Comparison of ENCODE assay signal across 8 cellular contexts in the genomic region with DNA sequence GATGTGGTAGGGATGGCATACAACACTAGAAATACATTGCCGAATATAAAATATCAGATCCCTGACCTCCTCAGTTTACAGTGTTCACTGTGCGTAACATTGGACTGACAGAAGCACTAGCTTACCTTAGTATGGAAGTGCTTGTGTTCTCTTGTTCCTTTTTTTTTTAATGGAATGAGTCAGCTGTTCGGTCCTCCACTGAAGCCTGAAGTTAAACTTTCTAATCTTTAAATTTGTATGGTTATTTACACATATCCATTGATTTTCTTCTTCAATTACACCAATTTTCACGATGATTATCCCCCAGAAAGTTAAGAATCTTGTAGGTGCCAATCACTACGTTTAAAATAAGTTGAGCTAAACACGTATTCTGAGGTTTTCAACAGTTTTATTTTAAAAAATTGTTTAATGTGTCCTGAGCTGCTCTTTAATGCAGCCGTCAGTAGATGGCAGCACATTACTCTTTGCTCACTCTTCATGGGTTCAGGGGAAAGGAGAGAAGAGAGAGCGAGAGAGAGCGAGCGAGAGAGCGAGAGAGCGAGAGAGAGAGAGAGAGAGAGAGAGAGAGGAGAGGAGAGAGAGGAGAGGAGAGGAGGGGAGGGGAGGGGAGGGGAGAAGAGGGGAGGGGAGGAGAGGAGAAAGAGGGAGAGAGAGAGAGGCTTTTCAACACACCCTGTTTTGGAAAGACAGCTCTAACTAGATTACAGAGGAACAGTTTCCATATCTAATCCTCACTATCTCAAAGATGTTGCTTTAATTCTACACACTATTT.
A peak's percentile ranks its signal among the peaks of the same experiment; 100 is the strongest.
DNase-seq lines count a peak whose midpoint lies in the region; ATAC-seq lines count a peak whose summit lies in the region.

No MANE protein-coding gene starts in this region.

- intact Hi-C loops in Right ventricle myocardium inferior (cut with DNase I): loop anchor here (5.0 to 10.0 kb wide), 2 partner anchors 537 to 810 kb away; no protein-coding TSS in a partner anchor
- intact Hi-C loops in cardiac septum (cut with DNase I): loop anchor here (5.0 to 10.0 kb wide), 3 partner anchors 133 to 550 kb away; a partner anchor contains a TSS

- H3K79me2 ChIP-seq in mesendoderm (ENCODE audit: control insufficient read depth, insufficient read depth, low read length): no peaks in the 10 kb centered on the region

- H3K4me2 ChIP-seq in mesendoderm (ENCODE audit: low read length): no peak overlapping the region

- H2BK15ac ChIP-seq in mesendoderm (replicated peaks; ENCODE audit: low read depth): no peak overlapping the region

- H3K9ac ChIP-seq in mesendoderm (ENCODE audit: low read length): no peak overlapping the region

- no peak overlapping the region for H4K8ac ChIP-seq in mesendoderm (ENCODE audit: low read depth, low read length)

- H3K18ac ChIP-seq in mesendoderm (ENCODE audit: low read length): no peak overlapping the region

- H3K36me3 ChIP-seq in effector memory CD4-positive, alpha-beta T cell (ENCODE audit: control insufficient read depth, insufficient read depth, low read length): no peaks in the 10 kb centered on the region
- no peaks in the 10 kb centered on the region for H3K36me3 ChIP-seq in mesendoderm (ENCODE audit: control insufficient read depth, insufficient read depth, low read length)

- peaks cover 4% of the 10 kb centered on the region for H3K4me1 ChIP-seq in effector memory CD4-positive, alpha-beta T cell (ENCODE audit: control insufficient read depth, insufficient read depth, low read length, poor library complexity, severe bottlenecking)
- H3K4me1 ChIP-seq in mesendoderm (ENCODE audit: control insufficient read depth, low read depth, low read length): no peaks in the 10 kb centered on the region

- H3K79me1 ChIP-seq in mesendoderm (ENCODE audit: low read length): no peaks in the 10 kb centered on the region

- H3K23ac ChIP-seq in mesendoderm (ENCODE audit: low read length): no peak overlapping the region

- H3K4me3 ChIP-seq in effector memory CD4-positive, alpha-beta T cell (ENCODE audit: insufficient read depth, low read depth, low read length, poor library complexity, severe bottlenecking): no peak overlapping the region
- no peak overlapping the region for H3K4me3 ChIP-seq in mesendoderm (ENCODE audit: low read length)

- peak; percentile 90 for ATAC-seq in Right ventricle myocardium inferior
- ATAC-seq in HG03045 (IDR thresholded peaks at IDR 0.05; ENCODE audit: unreplicated experiment): peak; percentile 71

- H2BK5ac ChIP-seq in mesendoderm (ENCODE audit: low read length): no peak overlapping the region

- DNase-seq in Right ventricle myocardium inferior (ENCODE audit: missing footprints) (no peak), cardiac septum (ENCODE audit: low spot score) (no peak), NCI-H460 (ENCODE audit: extremely low read depth, low read depth) (peak; percentile 84), mesendoderm (peak; percentile 91)
- DNase-seq in activated CD4-positive, alpha-beta T cell treated with anti-CD3 and anti-CD28 coated beads for 48 hours: peak; percentile 62
- peak; percentile 9 to 38 (median 12) for DNase-seq in effector memory CD4-positive, alpha-beta T cell
- peak; percentile 18 for DNase-seq in stimulated activated CD8-positive, alpha-beta memory T cell treated with anti-CD3 and anti-CD28 coated beads, Interleukin-4, amount 100 ng/mL, for 24 hours (ENCODE audit: low read depth)

- no CpG with 5 or more reads among the region's 12 CpGs for WGBS in mesendoderm (ENCODE audit: extremely low coverage, insufficient coverage, low lambda C conversion rate)

- no peaks in the 10 kb centered on the region for H3K27me3 ChIP-seq in effector memory CD4-positive, alpha-beta T cell (replicated peaks; ENCODE audit: control insufficient read depth, insufficient read depth, low read length, poor library complexity, severe bottlenecking)
- H3K27me3 ChIP-seq in mesendoderm (ENCODE audit: insufficient read depth, low read length, poor library complexity): no peaks in the 10 kb centered on the region

- H3K56ac ChIP-seq in mesendoderm (ENCODE audit: low read length): no peak overlapping the region

- H3K27ac ChIP-seq in effector memory CD4-positive, alpha-beta T cell (ENCODE audit: insufficient read depth, low read length, poor library complexity, severe bottlenecking): no peak overlapping the region
- no peak overlapping the region for H3K27ac ChIP-seq in mesendoderm (ENCODE audit: low read depth, low read length)

- H2BK120ac ChIP-seq in mesendoderm (ENCODE audit: low read depth, low read length): no peak overlapping the region

- H3K4ac ChIP-seq in mesendoderm (ENCODE audit: low read depth, low read length): no peak overlapping the region

- H2AK5ac ChIP-seq in mesendoderm (ENCODE audit: low read length): no peak overlapping the region

- no peak overlapping the region for H4K5ac ChIP-seq in mesendoderm (ENCODE audit: low read length)

- H3K9me3 ChIP-seq in effector memory CD4-positive, alpha-beta T cell (ENCODE audit: control insufficient read depth, low read length): no peaks in the 10 kb centered on the region

Comparison
In these comparisons a context has a peak if more than half of its experiments do, and no peak if none do; other contexts are left out.
1. DNase-seq: peak in NCI-H460 (single experiment), activated CD4-positive, alpha-beta T cell treated with anti-CD3 and anti-CD28 coated beads for 48 hours (single experiment), effector memory CD4-positive, alpha-beta T cell (3 of 3), mesendoderm (single experiment) and stimulated activated CD8-positive, alpha-beta memory T cell treated with anti-CD3 and anti-CD28 coated beads, Interleukin-4, amount 100 ng/mL, for 24 hours (single experiment); none in Right ventricle myocardium inferior (single experiment) and cardiac septum (single experiment).